Comparison of ENCODE assay signal across 15 cellular contexts in the genomic region with DNA sequence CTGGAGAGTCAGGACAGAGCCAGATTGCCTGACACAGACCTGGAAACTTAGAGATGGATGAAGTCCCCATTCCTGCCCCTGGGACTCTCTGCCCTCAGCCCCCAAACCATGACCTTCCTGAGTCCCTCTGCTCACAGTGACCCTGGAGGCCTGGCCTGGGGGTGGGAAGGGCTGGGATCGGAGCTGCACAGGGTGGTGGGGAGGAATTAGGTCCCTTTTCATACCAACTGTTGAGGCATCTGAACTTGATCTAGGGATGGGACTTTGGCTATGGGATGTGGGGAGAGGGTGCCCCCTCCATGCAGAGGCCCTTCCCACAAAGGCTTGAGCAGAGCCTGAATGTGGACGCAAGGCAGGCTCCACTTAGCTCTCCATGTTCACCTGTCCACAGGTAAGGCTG.
DNase-seq lines count a peak whose midpoint lies in the region; ATAC-seq and TF ChIP-seq lines count a peak whose summit lies in the region.
"Had no signal": no experiment of that assay in that cellular context is flagged by ENCODE, and none has a peak within 500 bp of the region (broad histone marks: within the 10 kb centered on the region; RNA-seq: fewer than 3 reads in every experiment).

No MANE protein-coding gene starts in this region.

- no peak for TF ChIP-seq CTCF in right atrium auricular region (IDR thresholded peaks at IDR 0.05)
- no peak for TF ChIP-seq CTCF in heart left ventricle (IDR thresholded peaks at IDR 0.05)
- TF ChIP-seq CTCF in chondrocyte (IDR thresholded peaks at IDR 0.05) = no peak
- TF ChIP-seq CTCF in omental fat pad (IDR thresholded peaks at IDR 0.05) = no peak

- ATAC-seq in heart left ventricle (no peak), omental fat pad (ENCODE audit: low FRiP score) (no peak), GM19023 (IDR thresholded peaks at IDR 0.05; ENCODE audit: unreplicated experiment) (no peak)
- ATAC-seq: Right ventricle myocardium inferior had no signal

- no peak for TF ChIP-seq POLR2A in heart left ventricle (IDR thresholded peaks at IDR 0.05)

- H3K36me3 ChIP-seq in right atrium auricular region (no peaks in the 10 kb centered on the region), heart left ventricle (no peaks in the 10 kb centered on the region)
- H3K36me3 ChIP-seq: Peyer's patch had no signal

- DNase-seq in right atrium auricular region (ENCODE audit: low spot score) = no peak
- no peak for DNase-seq in heart left ventricle
- DNase-seq in chondrocyte (ENCODE audit: low spot score) = peak; percentile 52
- peak; percentile 13 for DNase-seq in omental fat pad (ENCODE audit: low spot score)
- DNase-seq in anterior cingulate cortex (lab: John Stamatoyannopoulos, UW) = no peak
- DNase-seq in HuH-7.5 (ENCODE audit: low spot score) = no peak
- DNase-seq: ACHN, AML-193, H9, KBM-7, NCI-H1694 had no signal

- intact Hi-C loops in heart left ventricle (cut with DNase I) = no loop called here

- H3K27me3 ChIP-seq in right atrium auricular region = no peaks in the 10 kb centered on the region
- no peaks in the 10 kb centered on the region for H3K27me3 ChIP-seq in heart left ventricle
- H3K27me3 ChIP-seq: Peyer's patch had no signal

- H3K9me3 ChIP-seq in right atrium auricular region = no peaks in the 10 kb centered on the region
- H3K9me3 ChIP-seq in heart left ventricle = no peaks in the 10 kb centered on the region
- H3K9me3 ChIP-seq: Peyer's patch had no signal

- H3K27me3 Mint-ChIP-seq in chondrocyte (ENCODE audit: low read depth) = peaks cover 4% of the 10 kb centered on the region

- no peaks in the 10 kb centered on the region for H3K4me1 ChIP-seq in right atrium auricular region
- peaks cover 0 to 18% (median 0%) of the 10 kb centered on the region in 12 donors for H3K4me1 ChIP-seq in heart left ventricle
- H3K4me1 ChIP-seq: Peyer's patch had no signal

- no peaks in the 10 kb centered on the region for H3K36me3 Mint-ChIP-seq in chondrocyte (ENCODE audit: low read depth)

- 48 to 100% (median 76%) methylated on average over 2 of the region's 2 CpGs for WGBS in heart left ventricle, 4 donors

- H3K9me3 Mint-ChIP-seq in chondrocyte (ENCODE audit: low read depth) = no peaks in the 10 kb centered on the region
- H3K9me3 Mint-ChIP-seq: H9 had no signal

- H3K4me3 ChIP-seq in right atrium auricular region (no peak overlapping the region), heart left ventricle (no peak overlapping the region)
- H3K4me3 ChIP-seq: Peyer's patch had no signal

- peaks cover 12% of the 10 kb centered on the region for H3K4me1 Mint-ChIP-seq in chondrocyte (ENCODE audit: low read depth)

- H3K4me3 Mint-ChIP-seq in chondrocyte (ENCODE audit: unreplicated experiment) = no peak overlapping the region
- H3K4me3 Mint-ChIP-seq: H9 had no signal

- peak overlapping the region; percentile 13 to 45 for H3K27ac ChIP-seq in right atrium auricular region
- H3K27ac ChIP-seq in heart left ventricle = peak overlapping the region in 2 of 12 donors; percentile 33 to 45
- H3K27ac ChIP-seq: C4-2B, Peyer's patch had no signal

- no peak overlapping the region for H3K27ac Mint-ChIP-seq in chondrocyte (ENCODE audit: unreplicated experiment)
- H3K27ac Mint-ChIP-seq: H9 had no signal

Comparison
In these comparisons a context has a peak if more than half of its experiments do, and no peak if none do; other contexts are left out.
1. DNase-seq: peak in chondrocyte (single experiment) and omental fat pad (single experiment); none in right atrium auricular region (single experiment), heart left ventricle (0 of 5), anterior cingulate cortex (0 of 58) and HuH-7.5 (single experiment).